10 cellular contexts compared by ENCODE assay signal in genomic region chr6:56491606-56492328, GRCh38.
DNase-seq lines count a peak whose midpoint lies in the region; ATAC-seq and TF ChIP-seq lines count a peak whose summit lies in the region.
"Had no signal": no experiment of that assay in that cellular context is flagged by ENCODE, and none has a peak within 500 bp of the region (broad histone marks: within the 10 kb centered on the region; RNA-seq: fewer than 3 reads in every experiment).

No MANE protein-coding gene starts in this region.

- TF ChIP-seq CTCF in heart right ventricle (IDR thresholded peaks at IDR 0.05) (no peak), Peyer's patch (IDR thresholded peaks at IDR 0.05) (no peak)

- H3K4me3 ChIP-seq in heart right ventricle (no peak overlapping the region), skeletal muscle cell (ENCODE audit: low read depth, low read length) (no peak overlapping the region), Peyer's patch (no peak overlapping the region)

- 26 to 30% methylated on average over 4 of the region's 4 CpGs for WGBS in heart right ventricle, 2 donors

- DNase-seq in HT1080 (ENCODE audit: low read depth) (peak; percentile 3), brain pericyte (ENCODE audit: low read depth, low spot score) (peak; percentile 17), heart right ventricle (peak in 1 of 2 donors; percentile 74), skeletal muscle cell (ENCODE audit: low read depth) (peak; percentile 62), NK-92 (lab: John Stamatoyannopoulos, UW; ENCODE audit: unreplicated experiment) (no peak), retina (no peak), Peyer's patch (no peak)
- DNase-seq: NCI-H1048 had no signal

- H3K27ac ChIP-seq in heart right ventricle (peak overlapping the region in 8 of 10 donors; percentile 6 to 71 (median 40)), Peyer's patch (peak overlapping the region in 1 of 4 donors; percentile 8)

- H3K4me1 ChIP-seq in heart right ventricle (peaks cover 0 to 24% (median 13%) of the 10 kb centered on the region in 9 donors), Peyer's patch (no peaks in the 10 kb centered on the region)

- intact Hi-C loops in heart right ventricle (cut with DNase I), result loop anchor here in 1 of 10 donors (5.0 kb wide), 1 partner anchor 51 kb away; no protein-coding TSS in a partner anchor

- no peak for TF ChIP-seq POLR2A in Peyer's patch (IDR thresholded peaks at IDR 0.05)

- H3K9me3 ChIP-seq in heart right ventricle (no peaks in the 10 kb centered on the region), Peyer's patch (no peaks in the 10 kb centered on the region)

- H3K36me3 ChIP-seq in heart right ventricle (peaks cover 0 to 100% (median 47%) of the 10 kb centered on the region in 9 donors), Peyer's patch (peaks cover 0 to 71% (median 0%) of the 10 kb centered on the region in 3 donors)

- H3K27me3 ChIP-seq in heart right ventricle (no peaks in the 10 kb centered on the region), Peyer's patch (no peaks in the 10 kb centered on the region)

- peak in 7 of 8 donors; percentile 61 to 92 (median 83) for ATAC-seq in heart right ventricle
- ATAC-seq in GM21737 (IDR thresholded peaks at IDR 0.05; ENCODE audit: unreplicated experiment), result no peak
- ATAC-seq: left lobe of liver had no signal

Comparison
In these comparisons a context has a peak if more than half of its experiments do, and no peak if none do; other contexts are left out.
1. DNase-seq: peak in HT1080 (single experiment), brain pericyte (single experiment) and skeletal muscle cell (single experiment); none in NK-92 (single experiment), retina (single experiment) and Peyer's patch (0 of 3).